Comparison of ENCODE assay signal across 8 cellular contexts in genomic region chr3:15427981-15428380, GRCh38. TPM values are rescaled to one million over a fixed set of nuclear protein-coding genes. Genes with fewer than 3 reads are reported as not detected.
A peak's percentile ranks its signal among the peaks of the same experiment; 100 is the strongest.
DNase-seq lines count a peak whose midpoint lies in the region; ATAC-seq and TF ChIP-seq lines count a peak whose summit lies in the region.

No MANE protein-coding gene starts in this region.

- H3K27ac Mint-ChIP-seq in activated CD8-positive, alpha-beta memory T cell treated with anti-CD3 and anti-CD28 coated beads, Interleukin-2, amount 10 ng/mL, durations not matched to agents 7 days and 5 days: peak overlapping the region; percentile 92
- peak overlapping the region; percentile 97 for H3K27ac Mint-ChIP-seq in type B pancreatic cell

- TF ChIP-seq RAD21 in liver (IDR thresholded peaks at IDR 0.05): no peak

- H3K36me3 ChIP-seq in body of pancreas (replicated peaks in 1 of 2; ENCODE audit: insufficient read depth in 1 of 2, low read depth in 2 of 2) (peaks cover 0 to 2% of the 10 kb centered on the region in 2 donors), liver (ENCODE audit: control insufficient read depth in 4 of 4, insufficient read depth in 3 of 4, low read depth in 1 of 4, low read length in 3 of 4) (peaks cover 0 to 23% (median 15%) of the 10 kb centered on the region in 4 donors)

- H3K27ac ChIP-seq in body of pancreas: peak overlapping the region; percentile 21 to 80 (median 66)
- peak overlapping the region; percentile 74 to 87 for H3K27ac ChIP-seq in liver (ENCODE audit: low read depth in 1 of 2, low read length in 2 of 2)

- no peak for TF ChIP-seq CTCF in body of pancreas (IDR thresholded peaks at IDR 0.05)
- no peak for TF ChIP-seq CTCF in liver (IDR thresholded peaks at IDR 0.05; ENCODE audit: low read depth, low read length, missing input control)
- no peak for TF ChIP-seq CTCF in type B pancreatic cell (conservative IDR thresholded peaks at IDR 0.05)

- H3K9me3 Mint-ChIP-seq in activated CD8-positive, alpha-beta memory T cell treated with anti-CD3 and anti-CD28 coated beads, Interleukin-2, amount 10 ng/mL, durations not matched to agents 7 days and 5 days (ENCODE audit: low read depth): no peaks in the 10 kb centered on the region
- no peaks in the 10 kb centered on the region for H3K9me3 Mint-ChIP-seq in type B pancreatic cell

- H3K9ac ChIP-seq in liver (ENCODE audit: low read depth in 1 of 2, low read length in 2 of 2): peak overlapping the region; percentile 82 to 85

- intact Hi-C loops in body of pancreas (cut with DNase I): no loop called here

- CTCF ChIA-PET in activated CD8-positive, alpha-beta memory T cell treated with anti-CD3 and anti-CD28 coated beads, Interleukin-2, amount 10 ng/mL, durations not matched to agents 7 days and 5 days (lab: Charles Lee): no interaction called here

- ATAC-seq in activated CD8-positive, alpha-beta memory T cell treated with anti-CD3 and anti-CD28 coated beads, Interleukin-2, amount 10 ng/mL, durations not matched to agents 7 days and 5 days: no peak
- ATAC-seq in body of pancreas: no peak
- no peak for ATAC-seq in HG03457 (IDR thresholded peaks at IDR 0.05; ENCODE audit: unreplicated experiment)

- peaks cover 41% of the 10 kb centered on the region for H3K36me3 Mint-ChIP-seq in activated CD8-positive, alpha-beta memory T cell treated with anti-CD3 and anti-CD28 coated beads, Interleukin-2, amount 10 ng/mL, durations not matched to agents 7 days and 5 days
- no peaks in the 10 kb centered on the region for H3K36me3 Mint-ChIP-seq in type B pancreatic cell

- H3K9me3 ChIP-seq in body of pancreas: no peaks in the 10 kb centered on the region
- no peaks in the 10 kb centered on the region for H3K9me3 ChIP-seq in liver (ENCODE audit: control insufficient read depth in 4 of 4, low read length in 3 of 4)

- peaks cover 50% of the 10 kb centered on the region for H3K4me1 Mint-ChIP-seq in activated CD8-positive, alpha-beta memory T cell treated with anti-CD3 and anti-CD28 coated beads, Interleukin-2, amount 10 ng/mL, durations not matched to agents 7 days and 5 days
- H3K4me1 Mint-ChIP-seq in type B pancreatic cell (ENCODE audit: unreplicated experiment): peaks cover 30% of the 10 kb centered on the region

- 1% methylated on average over 11 of the region's 11 CpGs for WGBS in body of pancreas, 2 donors
- WGBS in liver: 1% methylated on average over 11 of the region's 11 CpGs

- no peak for TF ChIP-seq POLR2A in body of pancreas (IDR thresholded peaks at IDR 0.05)

- no peaks in the 10 kb centered on the region for H3K27me3 Mint-ChIP-seq in activated CD8-positive, alpha-beta memory T cell treated with anti-CD3 and anti-CD28 coated beads, Interleukin-2, amount 10 ng/mL, durations not matched to agents 7 days and 5 days
- no peaks in the 10 kb centered on the region for H3K27me3 Mint-ChIP-seq in type B pancreatic cell

- peak overlapping the region; percentile 88 for H3K4me3 Mint-ChIP-seq in activated CD8-positive, alpha-beta memory T cell treated with anti-CD3 and anti-CD28 coated beads, Interleukin-2, amount 10 ng/mL, durations not matched to agents 7 days and 5 days
- H3K4me3 Mint-ChIP-seq in type B pancreatic cell: peak overlapping the region; percentile 100

- DNase-seq in activated CD8-positive, alpha-beta memory T cell treated with anti-CD3 and anti-CD28 coated beads, Interleukin-2, amount 10 ng/mL, durations not matched to agents 7 days and 5 days: no peak
- no peak for DNase-seq in activated CD8-positive, alpha-beta memory T cell treated with anti-CD3 and anti-CD28 coated beads, Interleukin-2, amount 50 U/mL, for 48 hours
- DNase-seq in body of pancreas: peak in 2 of 4 donors; percentile 17 to 22
- DNase-seq in type B pancreatic cell (ENCODE audit: extremely low spot score, unreplicated experiment): no peak
- no peak for DNase-seq in stimulated activated CD4-positive, alpha-beta T cell treated with anti-CD3 and anti-CD28 coated beads, Interleukin-2, amount 100 ng/mL, for 24 hours
- no peak for DNase-seq in kidney glomerular epithelial cell (lab: John Stamatoyannopoulos, UW)

- H3K4me1 ChIP-seq in body of pancreas (peaks cover 22% of the 10 kb centered on the region), liver (ENCODE audit: control insufficient read depth in 4 of 4, insufficient read depth in 4 of 4, low read length in 3 of 4) (peaks cover 0 to 50% (median 34%) of the 10 kb centered on the region in 4 donors)

- H3K27me3 ChIP-seq in body of pancreas: no peaks in the 10 kb centered on the region
- no peaks in the 10 kb centered on the region for H3K27me3 ChIP-seq in liver (ENCODE audit: control insufficient read depth in 4 of 4, insufficient read depth in 4 of 4, low read length in 3 of 4)

- peak overlapping the region; percentile 64 to 83 for H3K4me3 ChIP-seq in body of pancreas
- peak overlapping the region; percentile 74 to 94 (median 74) for H3K4me3 ChIP-seq in liver (ENCODE audit: low read depth in 1 of 3, low read length in 3 of 3)

TF ChIP-seq in liver, 16 proteins besides CTCF, POLR2A, EP300 and RAD21:
- TF ChIP-seq ZBTB33 (IDR thresholded peaks at IDR 0.05): no peak
- peak; percentile 48 to 67 for TF ChIP-seq HNF4A (conservative IDR thresholded peaks at IDR 0.05)

RNA-seq across cellular contexts. Expression of gene EAF1, which starts 0.6 kb away (rescaled TPM):
- 10 to 100 TPM; 27.3 to 29.5 TPM for total RNA-seq in activated CD8-positive, alpha-beta memory T cell treated with anti-CD3 and anti-CD28 coated beads, Interleukin-2, amount 10 ng/mL, durations not matched to agents 7 days and 5 days
- total RNA-seq in body of pancreas (10 to 100 TPM in 1 of 2 donors, 1 to 10 TPM in 1; 9.1 to 12.9 TPM), liver (10 to 100 TPM; 12.6 to 15.0 TPM), type B pancreatic cell (ENCODE audit: low replicate concordance) (23.1 and 23.5 TPM in 2 replicates)
- polyA plus RNA-seq in liver: 10 to 100 TPM in 1 of 2 donors, 1 to 10 TPM in 1; 4.6 to 10.2 TPM

RNA-seq across cellular contexts. Expression of gene METTL6, which starts 0.6 kb away (rescaled TPM):
- 10 to 100 TPM; 17.2 to 18.3 TPM for total RNA-seq in activated CD8-positive, alpha-beta memory T cell treated with anti-CD3 and anti-CD28 coated beads, Interleukin-2, amount 10 ng/mL, durations not matched to agents 7 days and 5 days
- 10 to 100 TPM in 1 of 2 donors, 1 to 10 TPM in 1; 3.3 to 14.5 TPM for total RNA-seq in body of pancreas
- total RNA-seq in liver: 1 to 10 TPM; 8.7 to 9.1 TPM
- polyA plus RNA-seq in liver: 1 to 10 TPM; 2.0 to 3.1 TPM
- 19.3 and 20.1 TPM in 2 replicates for total RNA-seq in type B pancreatic cell (ENCODE audit: low replicate concordance)
